8 cellular contexts compared by ENCODE assay signal in the genomic region with DNA sequence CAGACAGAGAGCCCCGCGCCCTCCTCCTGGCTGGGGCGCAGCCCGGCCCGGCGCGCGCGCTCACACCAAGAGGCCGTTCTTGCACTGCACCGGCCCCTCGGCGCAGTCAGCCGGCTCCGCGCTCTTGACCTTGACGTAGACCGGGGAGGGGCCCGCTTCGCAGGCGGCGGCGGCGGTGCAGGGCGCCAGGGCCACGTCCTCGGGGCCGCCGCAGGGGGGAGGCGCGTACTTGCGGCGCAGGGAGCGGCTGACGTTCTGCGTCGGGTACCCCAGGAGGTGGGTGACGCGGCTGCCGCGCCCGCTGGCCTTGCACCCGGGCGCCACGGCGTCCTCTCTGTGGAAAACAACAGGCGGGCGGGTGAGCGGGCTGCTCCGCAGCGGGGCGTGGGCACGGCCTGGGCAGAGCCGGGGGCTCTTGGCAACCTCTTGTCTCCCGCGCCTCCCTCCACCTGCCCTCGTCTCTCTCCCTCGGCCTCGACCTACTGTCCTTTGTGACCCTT. TPM values are rescaled to one million over a fixed set of nuclear protein-coding genes. Genes with fewer than 3 reads are reported as not detected.
DNase-seq lines count a peak whose midpoint lies in the region; ATAC-seq and TF ChIP-seq lines count a peak whose summit lies in the region.

No MANE protein-coding gene starts in this region.

- TF ChIP-seq CTCF in BJ (IDR thresholded peaks at IDR 0.05; ENCODE audit: insufficient read depth, low read depth, low read length) (no peak), foreskin fibroblast (IDR thresholded peaks at IDR 0.05; ENCODE audit: low read depth, low read length) (no peak), neural cell (IDR thresholded peaks at IDR 0.05; ENCODE audit: poor library complexity, severe bottlenecking) (no peak)

- H3K4me2 ChIP-seq in neural cell (ENCODE audit: low read length), result no peak overlapping the region

- no peaks in the 10 kb centered on the region for H4K20me1 ChIP-seq in neural cell (ENCODE audit: insufficient read depth)

- H3K9me2 ChIP-seq in neural cell (ENCODE audit: insufficient read depth, low read length), result no peaks in the 10 kb centered on the region

- H3K4me3 ChIP-seq in BJ (ENCODE audit: low read depth, low read length) (peak overlapping the region; percentile 66), foreskin fibroblast (ENCODE audit: low read depth in 1 of 2, low read length in 2 of 2) (peak overlapping the region; percentile 65 to 66), neural cell (ENCODE audit: low read length) (peak overlapping the region; percentile 71)

- TF ChIP-seq RAD21 in neural cell (conservative IDR thresholded peaks at IDR 0.05), result no peak

- no peaks in the 10 kb centered on the region for H3K27me3 ChIP-seq in BJ (ENCODE audit: control insufficient read depth, insufficient read depth, low read length)
- H3K27me3 ChIP-seq in neural cell (ENCODE audit: insufficient read depth, low read depth, low read length), result peaks cover 62% of the 10 kb centered on the region

- H3K9me3 ChIP-seq in neural cell (ENCODE audit: low read length), result no peaks in the 10 kb centered on the region

- peak; percentile 39 for DNase-seq in BJ (ENCODE audit: low read depth)
- peak; percentile 49 for DNase-seq in HS-27A (ENCODE audit: low read depth)
- DNase-seq in SIG-M5 treated with dmso at 0.1 percent for 504 hours (lab: John Stamatoyannopoulos, UW; ENCODE audit: unreplicated experiment), result peak; percentile 76
- peak; percentile 22 to 70 (median 42) for DNase-seq in activated naive CD4-positive, alpha-beta T cell (lab: John Stamatoyannopoulos, UW)
- DNase-seq in foreskin fibroblast, result peak; percentile 89 to 95
- peak; percentile 82 for DNase-seq in stimulated activated naive CD8-positive, alpha-beta T cell treated with anti-CD3 and anti-CD28 coated beads, Interleukin-15, Interleukin-2, amounts not matched to agents 100 U/mL and 50 U/mL, for 24 hours

- TF ChIP-seq EP300 in neural cell (conservative IDR thresholded peaks at IDR 0.05; ENCODE audit: poor library complexity, severe bottlenecking), result no peak

- H3K36me3 ChIP-seq in BJ (ENCODE audit: control insufficient read depth, insufficient read depth, low read length) (no peaks in the 10 kb centered on the region), neural cell (ENCODE audit: insufficient read depth, low read length) (no peaks in the 10 kb centered on the region)

- H3K27ac ChIP-seq in neural cell (ENCODE audit: low read length), result no peak overlapping the region

- peak overlapping the region; percentile 54 for H3K9ac ChIP-seq in neural cell (ENCODE audit: low read length)

- CTCF ChIA-PET in BJ (lab: Yijun Ruan, JAX), result interaction anchor here (0.6 to 2.4 kb wide), 5 partner anchors 18 to 722 kb away, joined by 3 to 8 read pairs (median 5); no protein-coding TSS in a partner anchor

- peak; percentile 88 for ATAC-seq in GM19438 (IDR thresholded peaks at IDR 0.05; ENCODE audit: low read depth, unreplicated experiment)
- peak; percentile 95 for ATAC-seq in stimulated activated naive CD8-positive, alpha-beta T cell treated with anti-CD3 and anti-CD28 coated beads, Interleukin-15, Interleukin-2, amounts not matched to agents 100 U/mL and 50 U/mL, for 24 hours

- H3K79me2 ChIP-seq in neural cell (replicated peaks; ENCODE audit: insufficient read depth, low read length), result no peaks in the 10 kb centered on the region

- POLR2A ChIA-PET in BJ (lab: Charles Lee), result no interaction called here

- H3F3A ChIP-seq in neural cell (ENCODE audit: insufficient read depth, low read length, poor library complexity, severe bottlenecking), result no peaks in the 10 kb centered on the region

- H2AFZ ChIP-seq in neural cell (ENCODE audit: low read depth, low read length), result no peak overlapping the region

TF ChIP-seq in neural cell, 6 proteins besides CTCF, POLR2A, EP300 and RAD21:
- TF ChIP-seq TAF1 (IDR thresholded peaks at IDR 0.05; ENCODE audit: low read depth) (no peak), MXI1 (conservative IDR thresholded peaks at IDR 0.05; ENCODE audit: poor library complexity, severe bottlenecking) (peak; percentile 8), POLR2AphosphoS5 (IDR thresholded peaks at IDR 0.05) (peak; percentile 28)

RNA-seq across cellular contexts. Expression of a gene that starts 7.7 kb away (rescaled TPM):
- polyA plus RNA-seq in BJ (2011; rRNA removed) (not detected in 2 replicates), neural cell (0.37 TPM in 1 of 2 replicates, not detected in the other)
- polyA minus RNA-seq in BJ (2011; rRNA and poly(A)+ RNA removed), result not detected in 2 replicates
- not detected in 2 replicates for polyA minus RNA-seq in neural cell

RNA-seq across cellular contexts. Expression of a gene that starts 28.1 kb away (rescaled TPM):
- polyA plus RNA-seq in BJ (2011; rRNA removed) (0.05 and 0.06 TPM in 2 replicates), neural cell (not detected in 2 replicates)
- 0.24 TPM in 1 of 2 replicates, not detected in the other for polyA minus RNA-seq in BJ (2011; rRNA and poly(A)+ RNA removed)
- polyA minus RNA-seq in neural cell, result not detected in 2 replicates

RNA-seq across cellular contexts. Expression of a gene that starts 45.2 kb away (rescaled TPM):
- polyA plus RNA-seq in BJ (2011; rRNA removed), result 0.56 TPM in 2 replicates
- polyA minus RNA-seq in BJ (2011; rRNA and poly(A)+ RNA removed), result 0.24 and 0.26 TPM in 2 replicates
- polyA plus RNA-seq in neural cell, result 0.12 TPM in 1 of 2 replicates, not detected in the other
- not detected in 2 replicates for polyA minus RNA-seq in neural cell

RNA-seq across cellular contexts. Expression of a gene that starts 52.6 kb away (rescaled TPM):
- polyA plus RNA-seq in BJ (2011; rRNA removed), result not detected in 2 replicates
- polyA minus RNA-seq in BJ (2011; rRNA and poly(A)+ RNA removed), result not detected in 2 replicates
- polyA plus RNA-seq in neural cell, result not detected in 2 replicates
- polyA minus RNA-seq in neural cell, result not detected in 2 replicates

Comparison
In these comparisons a context has a peak if more than half of its experiments do, and no peak if none do; other contexts are left out.
1. DNase-seq: peak in every context shown above with its lines; median percentile 92 in foreskin fibroblast; 82 in stimulated activated naive CD8-positive, alpha-beta T cell treated with anti-CD3 and anti-CD28 coated beads, Interleukin-15, Interleukin-2, amounts not matched to agents 100 U/mL and 50 U/mL, for 24 hours; 76 in SIG-M5 treated with dmso at 0.1 percent for 504 hours; 49 in HS-27A; 42 in activated naive CD4-positive, alpha-beta T cell; 39 in BJ.